18 cellular contexts compared by ENCODE assay signal in genomic region chr6:15911753-15912504, GRCh38.
DNase-seq lines count a peak whose midpoint lies in the region; ATAC-seq, FAIRE-seq and TF ChIP-seq lines count a peak whose summit lies in the region.
"Had no signal": no experiment of that assay in that cellular context is flagged by ENCODE, and none has a peak within 500 bp of the region (broad histone marks: within the 10 kb centered on the region; RNA-seq: fewer than 3 reads in every experiment).

No MANE protein-coding gene starts in this region.

- H3K4me3 Mint-ChIP-seq in activated CD8-positive, alpha-beta memory T cell treated with anti-CD3 and anti-CD28 coated beads, Interleukin-2, amount 10 ng/mL, durations not matched to agents 7 days and 5 days, result no peak overlapping the region

- H3K9me3 ChIP-seq in iPS-20b (ENCODE audit: insufficient read depth, low read depth, low read length) (no peaks in the 10 kb centered on the region), testis (no peaks in the 10 kb centered on the region), esophagus squamous epithelium (no peaks in the 10 kb centered on the region)
- H3K9me3 ChIP-seq: tibial nerve had no signal

- 78% methylated on average over 6 of the region's 6 CpGs for WGBS in testis, 2 donors
- 76 to 81% methylated on average over 4 to 6 of the region's 6 CpGs for WGBS in esophagus squamous epithelium, 2 donors

- peak overlapping the region; percentile 36; the same call in 1 of the 2 replicates for H3K4me3 ChIP-seq in iPS-20b (ENCODE audit: low read length)
- no peak overlapping the region for H3K4me3 ChIP-seq in testis
- no peak overlapping the region for H3K4me3 ChIP-seq in esophagus squamous epithelium
- H3K4me3 ChIP-seq: coronary artery, tibial nerve had no signal

- CTCF ChIA-PET in activated CD8-positive, alpha-beta memory T cell treated with anti-CD3 and anti-CD28 coated beads, Interleukin-2, amount 10 ng/mL, durations not matched to agents 7 days and 5 days (lab: Charles Lee), result interaction anchor here (2.0 kb wide), 1 partner anchor 10 kb away, joined by 5 read pairs; no protein-coding TSS in a partner anchor

- H3K36me3 ChIP-seq in iPS-20b (ENCODE audit: insufficient read depth, low read depth, low read length) (no peaks in the 10 kb centered on the region), testis (ENCODE audit: low read depth, missing control alignments) (no peaks in the 10 kb centered on the region), esophagus squamous epithelium (no peaks in the 10 kb centered on the region)
- H3K36me3 ChIP-seq: tibial nerve had no signal

- no peak for FAIRE-seq in urothelium cell line (lab: Jason Lieb, UNC)
- FAIRE-seq: astrocyte, kidney had no signal

- no peaks in the 10 kb centered on the region for H3K36me3 Mint-ChIP-seq in activated CD8-positive, alpha-beta memory T cell treated with anti-CD3 and anti-CD28 coated beads, Interleukin-2, amount 10 ng/mL, durations not matched to agents 7 days and 5 days

- peak; percentile 5 for DNase-seq in activated naive CD4-positive, alpha-beta T cell treated with Interleukin-2 at 50 U/mL for 16 hours
- no peak for DNase-seq in activated naive CD4-positive, alpha-beta T cell (lab: John Stamatoyannopoulos, UW)
- peak; percentile 52 for DNase-seq in activated CD8-positive, alpha-beta memory T cell treated with anti-CD3 and anti-CD28 coated beads, Interleukin-2, amount 10 ng/mL, durations not matched to agents 7 days and 5 days
- DNase-seq in stimulated activated CD8-positive, alpha-beta memory T cell treated with anti-CD3 and anti-CD28 coated beads, Interleukin-4, amount 100 ng/mL, for 24 hours (ENCODE audit: low read depth), result peak; percentile 20
- DNase-seq in urothelium cell line (ENCODE audit: low spot score) (no peak), testis (no peak), esophagus squamous epithelium (lab: John Stamatoyannopoulos, UW) (no peak)
- DNase-seq: GF-D8, KG1, kidney, NCI-H226, occipital lobe, SHP77 treated with DMSO at 0.1 percent for 48 hours, T-helper 9 cell had no signal

- TF ChIP-seq CTCF in testis (IDR thresholded peaks at IDR 0.05) (no peak), esophagus squamous epithelium (IDR thresholded peaks at IDR 0.05) (no peak)

- H3K27ac ChIP-seq in iPS-20b (ENCODE audit: low read length) (peak overlapping the region; percentile 92), testis (no peak overlapping the region), esophagus squamous epithelium (no peak overlapping the region)
- H3K27ac ChIP-seq: coronary artery, tibial nerve had no signal

- no peaks in the 10 kb centered on the region for H3K27me3 Mint-ChIP-seq in activated CD8-positive, alpha-beta memory T cell treated with anti-CD3 and anti-CD28 coated beads, Interleukin-2, amount 10 ng/mL, durations not matched to agents 7 days and 5 days

- peaks cover 48% of the 10 kb centered on the region for H3K4me1 ChIP-seq in iPS-20b (ENCODE audit: insufficient read depth, low read length)
- H3K4me1 ChIP-seq in testis, result peaks cover 4% of the 10 kb centered on the region
- peaks cover 0 to 18% (median 9%) of the 10 kb centered on the region in 3 donors for H3K4me1 ChIP-seq in esophagus squamous epithelium
- H3K4me1 ChIP-seq: tibial nerve had no signal

- H3K4me1 Mint-ChIP-seq in activated CD8-positive, alpha-beta memory T cell treated with anti-CD3 and anti-CD28 coated beads, Interleukin-2, amount 10 ng/mL, durations not matched to agents 7 days and 5 days, result peaks cover 22% of the 10 kb centered on the region

- intact Hi-C loops in testis (cut with DNase I; ENCODE audit: low total_unique reads), result no loop called here
- intact Hi-C loops in esophagus squamous epithelium (cut with DNase I), result no loop called here

- H3K27me3 ChIP-seq in iPS-20b (ENCODE audit: insufficient read depth, low read length) (no peaks in the 10 kb centered on the region), testis (no peaks in the 10 kb centered on the region), esophagus squamous epithelium (no peaks in the 10 kb centered on the region)
- H3K27me3 ChIP-seq: tibial nerve had no signal

- TF ChIP-seq POLR2A in testis (IDR thresholded peaks at IDR 0.05), result no peak
- no peak for TF ChIP-seq POLR2A in esophagus squamous epithelium (IDR thresholded peaks at IDR 0.05)

- no peaks in the 10 kb centered on the region for H3K9me3 Mint-ChIP-seq in activated CD8-positive, alpha-beta memory T cell treated with anti-CD3 and anti-CD28 coated beads, Interleukin-2, amount 10 ng/mL, durations not matched to agents 7 days and 5 days (ENCODE audit: low read depth)

- peak overlapping the region; percentile 18; the same call in 1 of the 2 replicates for H3K9ac ChIP-seq in iPS-20b (ENCODE audit: low read depth, low read length)

- peak; percentile 55 for ATAC-seq in activated CD8-positive, alpha-beta memory T cell treated with anti-CD3 and anti-CD28 coated beads, Interleukin-2, amount 10 ng/mL, durations not matched to agents 7 days and 5 days

- H3K27ac Mint-ChIP-seq in activated CD8-positive, alpha-beta memory T cell treated with anti-CD3 and anti-CD28 coated beads, Interleukin-2, amount 10 ng/mL, durations not matched to agents 7 days and 5 days, result no peak overlapping the region

Comparison
In these comparisons a context has a peak if more than half of its experiments do, and no peak if none do; other contexts are left out.
1. DNase-seq: peak in activated naive CD4-positive, alpha-beta T cell treated with Interleukin-2 at 50 U/mL for 16 hours (single experiment), activated CD8-positive, alpha-beta memory T cell treated with anti-CD3 and anti-CD28 coated beads, Interleukin-2, amount 10 ng/mL, durations not matched to agents 7 days and 5 days (single experiment) and stimulated activated CD8-positive, alpha-beta memory T cell treated with anti-CD3 and anti-CD28 coated beads, Interleukin-4, amount 100 ng/mL, for 24 hours (single experiment); none in activated naive CD4-positive, alpha-beta T cell (0 of 4), urothelium cell line (single experiment), testis (single experiment) and esophagus squamous epithelium (single experiment).